ENCODE assay signal across 16 cellular contexts in the genomic region with DNA sequence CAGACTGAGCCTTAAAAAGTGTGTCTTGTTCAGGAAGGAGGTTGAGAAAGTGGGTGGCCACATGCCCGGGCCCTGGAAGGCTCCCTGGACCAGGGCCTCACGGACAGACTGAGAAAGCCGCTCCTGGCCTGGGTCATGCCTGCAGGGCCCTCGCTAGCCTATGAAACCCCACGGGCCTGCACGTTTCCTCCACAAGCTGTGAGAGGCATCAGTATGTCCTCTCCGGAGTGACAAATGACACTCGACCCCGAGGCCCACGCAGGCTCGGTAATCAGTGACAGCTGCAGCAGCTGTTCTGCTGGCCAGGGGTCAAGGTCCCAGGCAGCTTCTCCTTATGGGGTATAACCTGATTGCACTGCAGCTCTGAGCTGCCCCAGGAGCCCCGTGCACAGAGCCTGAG. TPM values are rescaled to one million over a fixed set of nuclear protein-coding genes. Genes with fewer than 3 reads are reported as not detected.
A peak's percentile ranks its signal among the peaks of the same experiment; 100 is the strongest.
DNase-seq lines count a peak whose midpoint lies in the region; ATAC-seq and TF ChIP-seq lines count a peak whose summit lies in the region.
"Had no signal": no experiment of that assay in that cellular context is flagged by ENCODE, and none has a peak within 500 bp of the region (broad histone marks: within the 10 kb centered on the region; RNA-seq: fewer than 3 reads in every experiment).

No MANE protein-coding gene starts in this region.

- H3K4me3 Mint-ChIP-seq in nephron, result peak overlapping the region in 2 of 3 experiments; percentile 28 to 57
- H3K4me3 Mint-ChIP-seq in type B pancreatic cell, result peak overlapping the region; percentile 44
- H3K4me3 Mint-ChIP-seq in stimulated activated memory B cell treated with anti-CD40 and anti-IgM and Interleukin-4, amounts not matched to agents 10 μg/mL and 1 μg/mL and 100 μg/mL, for 72 hours, result no peak overlapping the region
- H3K4me3 Mint-ChIP-seq: activated naive CD8-positive, alpha-beta T cell; CD4-positive, CD25-positive, alpha-beta regulatory T cell; central memory CD8-positive, alpha-beta T cell; neural crest cell had no signal

- H3K27ac Mint-ChIP-seq in nephron (peak overlapping the region; percentile 76 to 90 (median 78)), type B pancreatic cell (no peak overlapping the region)
- H3K27ac Mint-ChIP-seq in stimulated activated memory B cell treated with anti-CD40 and anti-IgM and Interleukin-4, amounts not matched to agents 10 μg/mL and 1 μg/mL and 100 μg/mL, for 72 hours, result no peak overlapping the region
- H3K27ac Mint-ChIP-seq: activated naive CD8-positive, alpha-beta T cell; CD4-positive, CD25-positive, alpha-beta regulatory T cell had no signal

- H3K4me1 Mint-ChIP-seq in nephron, result peaks cover 70% of the 10 kb centered on the region
- H3K4me1 Mint-ChIP-seq in type B pancreatic cell (ENCODE audit: unreplicated experiment), result peaks cover 43% of the 10 kb centered on the region
- H3K4me1 Mint-ChIP-seq in stimulated activated memory B cell treated with anti-CD40 and anti-IgM and Interleukin-4, amounts not matched to agents 10 μg/mL and 1 μg/mL and 100 μg/mL, for 72 hours, result peaks cover 7% of the 10 kb centered on the region
- H3K4me1 Mint-ChIP-seq: central memory CD8-positive, alpha-beta T cell had no signal

- H3K36me3 Mint-ChIP-seq in nephron (ENCODE audit: low read depth), result no peaks in the 10 kb centered on the region
- no peaks in the 10 kb centered on the region for H3K36me3 Mint-ChIP-seq in type B pancreatic cell
- no peaks in the 10 kb centered on the region for H3K36me3 Mint-ChIP-seq in stimulated activated memory B cell treated with anti-CD40 and anti-IgM and Interleukin-4, amounts not matched to agents 10 μg/mL and 1 μg/mL and 100 μg/mL, for 72 hours
- H3K36me3 Mint-ChIP-seq: activated naive CD8-positive, alpha-beta T cell; CD4-positive, CD25-positive, alpha-beta regulatory T cell had no signal

- ATAC-seq in stimulated activated memory B cell treated with anti-CD40 and anti-IgM and Interleukin-4, amounts not matched to agents 10 μg/mL and 1 μg/mL and 100 μg/mL, for 72 hours, result no peak
- ATAC-seq: activated CD4-positive, CD25-positive, alpha-beta regulatory T cell treated with anti-CD3 and anti-CD28 coated beads, Interleukin-2, amount 50 U/mL, for 24 hours had no signal

- H3K27me3 Mint-ChIP-seq in nephron (ENCODE audit: low read depth) (peaks cover 14% of the 10 kb centered on the region), type B pancreatic cell (no peaks in the 10 kb centered on the region)
- peaks cover 29% of the 10 kb centered on the region for H3K27me3 Mint-ChIP-seq in stimulated activated memory B cell treated with anti-CD40 and anti-IgM and Interleukin-4, amounts not matched to agents 10 μg/mL and 1 μg/mL and 100 μg/mL, for 72 hours
- H3K27me3 Mint-ChIP-seq: activated naive CD8-positive, alpha-beta T cell had no signal

- DNase-seq in ascending aorta (ENCODE audit: low spot score in 2 of 2), result peak in 1 of 2 donors; percentile 85
- peak; percentile 35 to 71 for DNase-seq in foreskin fibroblast
- no peak for DNase-seq in type B pancreatic cell (ENCODE audit: extremely low spot score, unreplicated experiment)
- no peak for DNase-seq in stimulated activated CD4-positive, alpha-beta T cell treated with anti-CD3 and anti-CD28 coated beads, Interleukin-1b, Interleukin-23, amount 100 ng/mL, for 48 hours
- DNase-seq in T1000 (lab: John Stamatoyannopoulos, UW), result no peak
- DNase-seq: CD4-positive, CD25-positive, alpha-beta regulatory T cell; hippocampal formation; KG1; NCI-H1436; PC-9 had no signal

- H3K4me3 ChIP-seq in ascending aorta (peak overlapping the region in 1 of 2 donors; percentile 27), foreskin fibroblast (ENCODE audit: low read depth in 1 of 2, low read length in 2 of 2) (no peak overlapping the region)
- H3K4me3 ChIP-seq: PC-9 had no signal

- intact Hi-C loops in ascending aorta (cut with DNase I), result no loop called here

- H3K36me3 ChIP-seq in ascending aorta, result no peaks in the 10 kb centered on the region

- H3K9me3 Mint-ChIP-seq in nephron, result no peaks in the 10 kb centered on the region
- no peaks in the 10 kb centered on the region for H3K9me3 Mint-ChIP-seq in type B pancreatic cell
- H3K9me3 Mint-ChIP-seq in stimulated activated memory B cell treated with anti-CD40 and anti-IgM and Interleukin-4, amounts not matched to agents 10 μg/mL and 1 μg/mL and 100 μg/mL, for 72 hours, result no peaks in the 10 kb centered on the region
- H3K9me3 Mint-ChIP-seq: central memory CD8-positive, alpha-beta T cell; neural crest cell had no signal

- H3K27ac ChIP-seq in ascending aorta, result peak overlapping the region; percentile 90 to 91
- H3K27ac ChIP-seq: PC-9 had no signal

- H3K9me3 ChIP-seq in ascending aorta, result no peaks in the 10 kb centered on the region

- H3K27me3 ChIP-seq in ascending aorta, result no peaks in the 10 kb centered on the region

- TF ChIP-seq CTCF in ascending aorta (IDR thresholded peaks at IDR 0.05) (no peak), foreskin fibroblast (IDR thresholded peaks at IDR 0.05; ENCODE audit: low read depth, low read length) (no peak), nephron (IDR thresholded peaks at IDR 0.05; ENCODE audit: unreplicated experiment in 3 of 3) (no peak), type B pancreatic cell (conservative IDR thresholded peaks at IDR 0.05) (no peak)

- H3K4me1 ChIP-seq in ascending aorta, result peaks cover 26 to 73% of the 10 kb centered on the region in 2 donors

RNA-seq across cellular contexts. Expression of gene ASB13, which starts 47.6 kb away (rescaled TPM):
- total RNA-seq in ascending aorta, result 15.3 TPM
- 13.9 and 28.2 TPM in 2 replicates for total RNA-seq in type B pancreatic cell (ENCODE audit: low replicate concordance)

Comparison
In these comparisons a context has a peak if more than half of its experiments do, and no peak if none do; other contexts are left out.
1. DNase-seq: peak in foreskin fibroblast (2 of 2); none in type B pancreatic cell (single experiment), stimulated activated CD4-positive, alpha-beta T cell treated with anti-CD3 and anti-CD28 coated beads, Interleukin-1b, Interleukin-23, amount 100 ng/mL, for 48 hours (single experiment) and T1000 (single experiment).
2. H3K27ac Mint-ChIP-seq: peak in nephron (3 of 3); none in type B pancreatic cell (single experiment) and stimulated activated memory B cell treated with anti-CD40 and anti-IgM and Interleukin-4, amounts not matched to agents 10 μg/mL and 1 μg/mL and 100 μg/mL, for 72 hours (single experiment).